Comparison of ENCODE assay signal across 19 cellular contexts in genomic region chr10:103086799-103087198, GRCh38.
"Had no signal": no experiment of that assay in that cellular context is flagged by ENCODE, and none has a peak within 500 bp of the region (broad histone marks: within the 10 kb centered on the region; RNA-seq: fewer than 3 reads in every experiment).

No MANE protein-coding gene starts in this region.

- DNase-seq: activated CD4-positive, alpha-beta memory T cell treated with anti-CD3 and anti-CD28 coated beads, Interleukin-2, amount 10 ng/mL, durations not matched to agents 7 days and 5 days; activated CD4-positive, alpha-beta T cell treated with anti-CD3 and anti-CD28 coated beads for 48 hours; activated CD4-positive, CD25-positive, alpha-beta regulatory T cell; activated CD8-positive, alpha-beta memory T cell treated with anti-CD3 and anti-CD28 coated beads, Interleukin-2, amount 10 ng/mL, durations not matched to agents 7 days and 5 days; activated naive CD4-positive, alpha-beta T cell; activated naive CD8-positive, alpha-beta T cell treated with anti-CD3 and anti-CD28 coated beads, Interleukin-2, amount 10 ng/mL, durations not matched to agents 7 days and 5 days; amygdala; brain microvascular endothelial cell; cortex of kidney; islet precursor cell; lower lobe of right lung; naive thymus-derived CD8-positive, alpha-beta T cell; stimulated activated CD4-positive, alpha-beta T cell treated with anti-CD3 and anti-CD28 coated beads, Interleukin-12 subunit alpha, Interleukin-12 subunit beta, amount 100 ng/mL, for 4 hours; stimulated activated CD4-positive, alpha-beta T cell treated with anti-CD3 and anti-CD28 coated beads, Interleukin-1b, Interleukin-23, amount 100 ng/mL, for 48 hours; stimulated activated naive CD8-positive, alpha-beta T cell treated with anti-CD3 and anti-CD28 coated beads, Interleukin-15, Interleukin-2, amounts not matched to agents 100 U/mL and 50 U/mL, for 24 hours had no signal

- H3K4me1 ChIP-seq: lower lobe of right lung, parathyroid adenoma had no signal

- H3K27me3 ChIP-seq: brain microvascular endothelial cell, hepatocyte had no signal

- H3K4me3 ChIP-seq: hepatocyte, lower lobe of right lung had no signal

- ATAC-seq: activated CD8-positive, alpha-beta memory T cell treated with anti-CD3 and anti-CD28 coated beads, Interleukin-2, amount 10 ng/mL, durations not matched to agents 7 days and 5 days; activated T-helper 17 cell treated with anti-CD3 and anti-CD28 coated beads, Interleukin-2, amount 50 U/mL, for 72 hours; esophagus mucosa; lower lobe of right lung; naive thymus-derived CD8-positive, alpha-beta T cell; stimulated activated naive CD8-positive, alpha-beta T cell treated with anti-CD3 and anti-CD28 coated beads, Interleukin-15, Interleukin-2, amounts not matched to agents 100 U/mL and 50 U/mL, for 24 hours had no signal

- H3K9me3 ChIP-seq: lower lobe of right lung had no signal

- H3K27ac ChIP-seq: brain microvascular endothelial cell, hepatocyte, lower lobe of right lung, parathyroid adenoma had no signal
